Comparison of ENCODE assay signal across 10 cellular contexts in the genomic region with DNA sequence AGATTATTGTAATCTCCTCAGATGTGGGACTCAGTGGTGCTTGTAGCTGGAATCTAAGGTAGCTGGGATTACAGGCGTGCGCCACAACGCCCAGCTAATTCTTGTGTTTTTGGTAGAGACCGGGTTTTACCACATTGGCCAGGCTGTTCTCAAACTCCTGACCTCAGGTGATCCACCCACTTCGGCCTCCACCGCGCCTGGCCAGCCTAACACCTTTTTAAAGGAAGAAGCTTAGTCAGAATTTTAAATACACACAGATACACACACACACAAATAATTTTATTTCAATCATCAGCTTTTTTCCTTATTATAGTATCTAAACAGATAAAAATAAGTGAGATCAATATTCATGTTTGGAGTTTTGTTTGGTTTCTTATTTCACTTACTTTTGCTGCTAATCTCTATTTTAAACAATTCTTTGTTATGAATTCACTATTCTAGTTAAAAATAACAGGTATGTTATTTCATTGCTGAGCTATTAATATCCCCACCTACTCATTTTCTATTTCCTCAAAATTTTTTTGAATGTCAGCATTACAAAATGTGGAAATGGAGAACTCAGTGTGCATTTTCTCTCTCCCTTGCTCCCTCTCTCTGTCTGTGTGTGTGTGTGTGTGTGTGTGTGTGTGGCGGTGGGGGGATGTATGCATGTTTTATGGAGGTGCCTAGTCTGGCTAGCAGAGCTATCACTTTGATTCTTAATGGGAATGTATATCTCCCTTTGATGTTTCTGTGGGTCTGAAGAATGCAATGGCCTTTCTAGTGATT.
"Had no signal": no experiment of that assay in that cellular context is flagged by ENCODE, and none has a peak within 500 bp of the region (broad histone marks: within the 10 kb centered on the region; RNA-seq: fewer than 3 reads in every experiment).

No MANE protein-coding gene starts in this region.

- H3K27me3 ChIP-seq: right lobe of liver, thyroid gland, uterus had no signal

- H3K4me1 ChIP-seq: psoas muscle, right lobe of liver, thyroid gland, uterus had no signal

- H3K27ac ChIP-seq: psoas muscle, right lobe of liver, thyroid gland, uterus had no signal

- H3K36me3 ChIP-seq: right lobe of liver, thyroid gland, uterus had no signal

- DNase-seq: activated CD4-positive, alpha-beta T cell treated with anti-CD3 and anti-CD28 coated beads, Interleukin-2, amount 50 U/mL, for 1 hour; activated naive CD4-positive, alpha-beta T cell treated with Interleukin-2 at 50 U/mL for 16 hours; hippocampal formation; left ventricle myocardium superior; psoas muscle; right lobe of liver; thyroid gland; uterus had no signal

- H3K4me3 ChIP-seq: psoas muscle, right lobe of liver, thyroid gland, uterus had no signal

- H3K27me3 Mint-ChIP-seq: memory B cell had no signal

- H3K27ac Mint-ChIP-seq: memory B cell had no signal

- H3K4me3 Mint-ChIP-seq: memory B cell had no signal

- ATAC-seq: esophagus mucosa, left ventricle myocardium superior, psoas muscle, right lobe of liver had no signal

- H3K9me3 ChIP-seq: psoas muscle, right lobe of liver, thyroid gland, uterus had no signal

- H3K36me3 Mint-ChIP-seq: memory B cell had no signal
